ENCODE assay signal across 19 cellular contexts in genomic region chr17:66343531-66344078, GRCh38. TPM values are rescaled to one million over a fixed set of nuclear protein-coding genes. Genes with fewer than 3 reads are reported as not detected.
A peak's percentile ranks its signal among the peaks of the same experiment; 100 is the strongest.
DNase-seq lines count a peak whose midpoint lies in the region; ATAC-seq, FAIRE-seq and TF ChIP-seq lines count a peak whose summit lies in the region.
"Had no signal": no experiment of that assay in that cellular context is flagged by ENCODE, and none has a peak within 500 bp of the region (broad histone marks: within the 10 kb centered on the region; RNA-seq: fewer than 3 reads in every experiment).

No MANE protein-coding gene starts in this region.

- H3K27me3 Mint-ChIP-seq in activated naive CD8-positive, alpha-beta T cell treated with anti-CD3 and anti-CD28 coated beads, Interleukin-2, amount 10 ng/mL, durations not matched to agents 7 days and 5 days: no peaks in the 10 kb centered on the region
- H3K27me3 Mint-ChIP-seq in activated naive CD8-positive, alpha-beta T cell treated with anti-CD3 and anti-CD28 coated beads, Interleukin-2, amount 50 U/mL, for 24 hours: no peaks in the 10 kb centered on the region

- no peaks in the 10 kb centered on the region for H4K20me1 ChIP-seq in endothelial cell of umbilical vein (replicated peaks; ENCODE audit: control insufficient read depth, extremely low read depth, insufficient read depth, low read length)

- H3K4me1 ChIP-seq in endothelial cell of umbilical vein (ENCODE audit: control insufficient read depth, extremely low read depth, insufficient read depth, low read length) (peaks cover 18% of the 10 kb centered on the region), small intestine (ENCODE audit: control insufficient read depth in 2 of 2, insufficient read depth in 1 of 2, low read depth in 1 of 2, low read length in 1 of 2) (peaks cover 17 to 19% of the 10 kb centered on the region in 2 donors)

- no peak for TF ChIP-seq CTCF in endothelial cell of umbilical vein (IDR thresholded peaks at IDR 0.05; ENCODE audit: extremely low read depth in 1 of 2, insufficient read depth in 1 of 2, low read depth in 1 of 2, low read length in 2 of 2)

- intact Hi-C loops in endothelial cell of umbilical vein (cut with micrococcal nuclease) (no loop called here), Right ventricle myocardium superior (cut with DNase I) (no loop called here)

- 80 to 96% (median 87%) methylated on average over 3 of the region's 3 CpGs for WGBS in small intestine, 3 donors

- CTCF ChIA-PET in endothelial cell of umbilical vein (lab: Charles Lee): interaction anchor here (0.8 to 2.5 kb wide), 3 partner anchors 8 to 11 kb away, joined by 3 to 10 read pairs (median 3); no protein-coding TSS in a partner anchor

- peaks cover 19% of the 10 kb centered on the region for H3K36me3 Mint-ChIP-seq in activated naive CD8-positive, alpha-beta T cell treated with anti-CD3 and anti-CD28 coated beads, Interleukin-2, amount 10 ng/mL, durations not matched to agents 7 days and 5 days
- peaks cover 28% of the 10 kb centered on the region for H3K36me3 Mint-ChIP-seq in activated naive CD8-positive, alpha-beta T cell treated with anti-CD3 and anti-CD28 coated beads, Interleukin-2, amount 50 U/mL, for 24 hours (ENCODE audit: low read depth)

- dilution Hi-C loops in endothelial cell of umbilical vein (cut with MboI; ENCODE audit: extremely low pct_ligation_motif_present, low sequenced_read_pairs): no loop called here

- H3K36me3 ChIP-seq in endothelial cell of umbilical vein (ENCODE audit: control insufficient read depth in 2 of 2, extremely low read depth in 1 of 2, insufficient read depth in 2 of 2, low read length in 2 of 2): no peaks in the 10 kb centered on the region
- no peaks in the 10 kb centered on the region for H3K36me3 ChIP-seq in small intestine (ENCODE audit: control insufficient read depth in 2 of 2, insufficient read depth in 2 of 2, low read length in 2 of 2)
- H3K36me3 ChIP-seq: cardiac muscle cell, esophagus squamous epithelium, right lobe of liver, stomach, upper lobe of right lung had no signal

- no peaks in the 10 kb centered on the region for H3K9me3 ChIP-seq in endothelial cell of umbilical vein (replicated peaks; ENCODE audit: control insufficient read depth, insufficient read depth, low read length)
- H3K9me3 ChIP-seq in small intestine (ENCODE audit: control insufficient read depth, low read depth): no peaks in the 10 kb centered on the region
- H3K9me3 ChIP-seq: esophagus squamous epithelium, right lobe of liver, stomach, upper lobe of right lung had no signal

- no peak overlapping the region for H2AFZ ChIP-seq in endothelial cell of umbilical vein (ENCODE audit: low read depth, low read length)

- no peak overlapping the region for H3K4me3 Mint-ChIP-seq in activated naive CD8-positive, alpha-beta T cell treated with anti-CD3 and anti-CD28 coated beads, Interleukin-2, amount 10 ng/mL, durations not matched to agents 7 days and 5 days
- H3K4me3 Mint-ChIP-seq in activated naive CD8-positive, alpha-beta T cell treated with anti-CD3 and anti-CD28 coated beads, Interleukin-2, amount 50 U/mL, for 24 hours: no peak overlapping the region

- H3K27ac ChIP-seq in endothelial cell of umbilical vein (ENCODE audit: insufficient read depth, low read depth, low read length) (no peak overlapping the region), small intestine (ENCODE audit: low read depth in 1 of 2, low read length in 1 of 2) (peak overlapping the region in 1 of 2 donors; percentile 6)
- H3K27ac ChIP-seq: cardiac muscle cell, esophagus squamous epithelium, right lobe of liver, stomach, upper lobe of right lung had no signal

- H3K4me1 Mint-ChIP-seq in activated naive CD8-positive, alpha-beta T cell treated with anti-CD3 and anti-CD28 coated beads, Interleukin-2, amount 10 ng/mL, durations not matched to agents 7 days and 5 days: peaks cover 35% of the 10 kb centered on the region
- H3K4me1 Mint-ChIP-seq in activated naive CD8-positive, alpha-beta T cell treated with anti-CD3 and anti-CD28 coated beads, Interleukin-2, amount 50 U/mL, for 24 hours: peaks cover 58% of the 10 kb centered on the region

- no peaks in the 10 kb centered on the region for H3K9me3 Mint-ChIP-seq in activated naive CD8-positive, alpha-beta T cell treated with anti-CD3 and anti-CD28 coated beads, Interleukin-2, amount 10 ng/mL, durations not matched to agents 7 days and 5 days
- no peaks in the 10 kb centered on the region for H3K9me3 Mint-ChIP-seq in activated naive CD8-positive, alpha-beta T cell treated with anti-CD3 and anti-CD28 coated beads, Interleukin-2, amount 50 U/mL, for 24 hours

- POLR2A ChIA-PET in activated naive CD8-positive, alpha-beta T cell treated with anti-CD3 and anti-CD28 coated beads, Interleukin-2, amount 10 ng/mL, durations not matched to agents 7 days and 5 days (lab: Charles Lee): interaction anchor here (0.8 kb wide), 1 partner anchor 14 kb away, joined by 3 read pairs; no protein-coding TSS in a partner anchor
- POLR2A ChIA-PET in endothelial cell of umbilical vein (lab: Charles Lee): no interaction called here

- no TSS peak for BruUV-seq in endothelial cell of umbilical vein (replicated peaks; lab: Mats Ljungman, UMichigan)

- no peak overlapping the region for H3K4me2 ChIP-seq in endothelial cell of umbilical vein (ENCODE audit: insufficient read depth, low read length)

- H3K9me1 ChIP-seq in endothelial cell of umbilical vein (replicated peaks; ENCODE audit: control insufficient read depth, extremely low read depth, insufficient read depth, low read length): no peaks in the 10 kb centered on the region

- DNase-seq in activated naive CD8-positive, alpha-beta T cell treated with anti-CD3 and anti-CD28 coated beads, Interleukin-2, amount 10 ng/mL, durations not matched to agents 7 days and 5 days: no peak
- no peak for DNase-seq in activated naive CD8-positive, alpha-beta T cell treated with anti-CD3 and anti-CD28 coated beads, Interleukin-2, amount 50 U/mL, for 24 hours
- DNase-seq in NCI-H226 (peak; percentile 59), endothelial cell of umbilical vein (ENCODE audit: low read depth, low spot score) (no peak), small intestine (peak; percentile 71), urothelium cell line (ENCODE audit: low spot score) (no peak), Right ventricle myocardium superior (no peak)
- DNase-seq: activated CD4-positive, alpha-beta T cell treated with anti-CD3 and anti-CD28 coated beads, Interleukin-2, amount 50 U/mL, for 4 hours; activated T-cell treated with anti-CD3 and anti-CD28 coated beads, Interleukin-2, amount 50 U/mL, for 1 hour; DND-41; esophagus squamous epithelium; GOT3; NCI-H146; right lobe of liver; stimulated activated CD4-positive, alpha-beta T cell treated with anti-CD3 and anti-CD28 coated beads, Interleukin-2, amount 100 ng/mL, for 24 hours; stomach; upper lobe of right lung had no signal

- FAIRE-seq in endothelial cell of umbilical vein (lab: Jason Lieb, UNC) (no peak), small intestine (lab: Jason Lieb, UNC) (no peak), urothelium cell line (lab: Jason Lieb, UNC) (no peak)

- H3K27ac Mint-ChIP-seq in activated naive CD8-positive, alpha-beta T cell treated with anti-CD3 and anti-CD28 coated beads, Interleukin-2, amount 10 ng/mL, durations not matched to agents 7 days and 5 days: peak overlapping the region; percentile 3
- no peak overlapping the region for H3K27ac Mint-ChIP-seq in activated naive CD8-positive, alpha-beta T cell treated with anti-CD3 and anti-CD28 coated beads, Interleukin-2, amount 50 U/mL, for 24 hours

- H3K27me3 ChIP-seq in endothelial cell of umbilical vein (ENCODE audit: control insufficient read depth in 2 of 2, insufficient read depth in 2 of 2, low read length in 2 of 2) (no peaks in the 10 kb centered on the region), small intestine (ENCODE audit: control insufficient read depth in 2 of 2, insufficient read depth in 2 of 2, low read length in 2 of 2) (no peaks in the 10 kb centered on the region)
- H3K27me3 ChIP-seq: cardiac muscle cell, esophagus squamous epithelium, right lobe of liver, stomach, upper lobe of right lung had no signal

- peaks cover 6% of the 10 kb centered on the region for H3K79me2 ChIP-seq in endothelial cell of umbilical vein (ENCODE audit: control insufficient read depth, insufficient read depth, low read length)

- no peak overlapping the region for H3K4me3 ChIP-seq in endothelial cell of umbilical vein (replicated peaks in 1 of 3; ENCODE audit: insufficient read depth in 1 of 3, low read depth in 1 of 3, low read length in 3 of 3)
- no peak overlapping the region for H3K4me3 ChIP-seq in small intestine (ENCODE audit: low read depth in 1 of 2, low read length in 2 of 2)
- H3K4me3 ChIP-seq: cardiac muscle cell, esophagus squamous epithelium, right lobe of liver, stomach, upper lobe of right lung had no signal

- TF ChIP-seq POLR2A in endothelial cell of umbilical vein (IDR thresholded peaks at IDR 0.05; ENCODE audit: low read depth, low read length): no peak

- ATAC-seq in activated naive CD8-positive, alpha-beta T cell treated with anti-CD3 and anti-CD28 coated beads, Interleukin-2, amount 10 ng/mL, durations not matched to agents 7 days and 5 days (ENCODE audit: low read depth): no peak
- no peak for ATAC-seq in activated naive CD8-positive, alpha-beta T cell treated with anti-CD3 and anti-CD28 coated beads, Interleukin-2, amount 50 U/mL, for 24 hours
- ATAC-seq in GM19351 (IDR thresholded peaks at IDR 0.05; ENCODE audit: unreplicated experiment) (no peak), Right ventricle myocardium superior (ENCODE audit: poor library complexity) (no peak)
- ATAC-seq: upper lobe of right lung had no signal

- no peak overlapping the region for H3K9ac ChIP-seq in endothelial cell of umbilical vein (replicated peaks; ENCODE audit: extremely low read depth, insufficient read depth, low read length)

TF ChIP-seq in endothelial cell of umbilical vein, 7 proteins besides CTCF, POLR2A, EP300 and RAD21 (continues in another document):
- TF ChIP-seq MYC (IDR thresholded peaks at IDR 0.05; ENCODE audit: low read depth, low read length) (no peak), MAX (IDR thresholded peaks at IDR 0.05; ENCODE audit: insufficient read depth, insufficient read length) (no peak)

RNA-seq across cellular contexts. Expression of gene PRKCA, which starts 41.2 kb away (rescaled TPM):
- 10 to 100 TPM; 66.1 to 66.5 TPM for total RNA-seq in activated naive CD8-positive, alpha-beta T cell treated with anti-CD3 and anti-CD28 coated beads, Interleukin-2, amount 10 ng/mL, durations not matched to agents 7 days and 5 days
- total RNA-seq in endothelial cell of umbilical vein (27.3 and 34.2 TPM in 2 replicates), Right ventricle myocardium superior (5.4 TPM)
- polyA plus RNA-seq in endothelial cell of umbilical vein (5.8 and 7.5 TPM in 2 replicates), small intestine (10 to 100 TPM; 11.3 to 26.6 (median 20.5) TPM)
- 10.0 and 10.9 TPM in 2 replicates for polyA plus RNA-seq in endothelial cell of umbilical vein (2011; cell fraction: cytosol; rRNA removed)
- polyA plus RNA-seq in endothelial cell of umbilical vein (2011; cell fraction: nucleus; rRNA removed): 16.5 and 20.3 TPM in 2 replicates
- polyA plus RNA-seq in endothelial cell of umbilical vein (2012): 16.5 and 17.0 TPM in 2 replicates
- 19.5 and 19.9 TPM in 2 replicates for polyA minus RNA-seq in endothelial cell of umbilical vein
- polyA minus RNA-seq in endothelial cell of umbilical vein (2011; cell fraction: cytosol; rRNA and poly(A)+ RNA removed): 9.7 TPM
- 31.4 and 39.5 TPM in 2 replicates for polyA minus RNA-seq in endothelial cell of umbilical vein (2011; cell fraction: nucleus; rRNA and poly(A)+ RNA removed)

Comparison
In these comparisons a context has a peak if more than half of its experiments do, and no peak if none do; other contexts are left out.
1. DNase-seq: peak in NCI-H226 (single experiment) and small intestine (single experiment); none in activated naive CD8-positive, alpha-beta T cell treated with anti-CD3 and anti-CD28 coated beads, Interleukin-2, amount 10 ng/mL, durations not matched to agents 7 days and 5 days (single experiment), activated naive CD8-positive, alpha-beta T cell treated with anti-CD3 and anti-CD28 coated beads, Interleukin-2, amount 50 U/mL, for 24 hours (single experiment), endothelial cell of umbilical vein (single experiment), urothelium cell line (single experiment) and Right ventricle myocardium superior (single experiment).